In the genomic region with DNA sequence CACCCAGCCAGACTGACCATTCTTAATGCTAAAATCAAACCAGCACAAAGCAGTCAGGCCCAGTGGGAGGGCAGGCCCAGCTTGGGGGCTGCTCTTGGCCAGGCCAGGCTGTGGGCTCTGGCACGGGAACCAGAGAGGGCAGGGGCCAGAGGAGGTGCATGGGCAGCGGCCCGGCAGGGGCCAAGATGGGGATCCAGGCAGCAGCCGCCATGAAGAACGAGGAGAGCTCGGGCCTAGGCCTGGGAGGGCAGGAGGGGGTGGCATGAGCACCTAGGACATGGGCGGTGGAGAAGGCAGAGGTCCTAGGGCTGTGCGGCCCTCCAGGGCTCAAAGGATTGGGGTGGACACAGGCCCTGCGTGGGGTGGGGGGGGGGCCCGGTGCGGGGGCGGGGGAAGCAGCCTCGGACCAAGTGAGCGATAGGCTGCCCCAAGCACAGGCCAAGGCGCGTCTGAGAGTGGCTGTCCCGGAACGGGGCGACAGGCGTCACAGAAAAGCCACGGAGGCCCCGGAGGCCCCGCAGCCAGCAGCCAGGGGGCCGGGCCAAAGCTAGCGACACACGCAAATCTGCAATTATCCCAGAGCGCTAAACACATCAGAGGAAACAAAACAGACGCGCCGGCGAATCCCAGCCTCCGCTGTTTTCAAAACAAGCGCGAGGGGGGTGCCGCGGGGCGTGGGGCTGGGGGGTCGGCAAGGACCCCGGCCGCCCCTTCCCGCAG, we compare ENCODE assay signal across 9 cellular contexts. TPM values are rescaled to one million over a fixed set of nuclear protein-coding genes. Genes with fewer than 3 reads are reported as not detected.
A peak's percentile ranks its signal among the peaks of the same experiment; 100 is the strongest.
DNase-seq lines count a peak whose midpoint lies in the region; ATAC-seq and TF ChIP-seq lines count a peak whose summit lies in the region.
"Had no signal": no experiment of that assay in that cellular context is flagged by ENCODE, and none has a peak within 500 bp of the region (broad histone marks: within the 10 kb centered on the region; RNA-seq: fewer than 3 reads in every experiment).

No MANE protein-coding gene starts in this region.

- H3K27me3 ChIP-seq in HUES6 (ENCODE audit: control insufficient read depth, insufficient read depth, low read length) (no peaks in the 10 kb centered on the region), right lobe of liver (no peaks in the 10 kb centered on the region), thyroid gland (no peaks in the 10 kb centered on the region)

- H3K4me3 ChIP-seq in HUES6 (ENCODE audit: low read depth, low read length) (peak overlapping the region; percentile 54), coronary artery (peak overlapping the region; percentile 96), right lobe of liver (peak overlapping the region; percentile 51 to 75 (median 75)), thyroid gland (replicated peaks in 1 of 3) (peak overlapping the region in 1 of 3 donors; percentile 9)

- TF ChIP-seq POLR2A in right lobe of liver (IDR thresholded peaks at IDR 0.05), result no peak
- TF ChIP-seq POLR2A in thyroid gland (IDR thresholded peaks at IDR 0.05), result no peak

- TF ChIP-seq CTCF in coronary artery (IDR thresholded peaks at IDR 0.05) (no peak), right lobe of liver (IDR thresholded peaks at IDR 0.05) (no peak), thyroid gland (IDR thresholded peaks at IDR 0.05) (no peak)

- H3K36me3 ChIP-seq in HUES6 (ENCODE audit: control insufficient read depth, insufficient read depth, low read length) (no peaks in the 10 kb centered on the region), right lobe of liver (no peaks in the 10 kb centered on the region), thyroid gland (peaks cover 0 to 3% of the 10 kb centered on the region in 2 donors)

- intact Hi-C loops in right lobe of liver (cut with DNase I), result no loop called here
- intact Hi-C loops in thyroid gland (cut with DNase I), result no loop called here

- H3K9me3 ChIP-seq in HUES6 (ENCODE audit: control insufficient read depth, insufficient read depth, low read depth, low read length) (no peaks in the 10 kb centered on the region), right lobe of liver (no peaks in the 10 kb centered on the region), thyroid gland (no peaks in the 10 kb centered on the region)

- H3K27ac ChIP-seq in HUES6 (ENCODE audit: low read depth, low read length) (no peak overlapping the region), coronary artery (peak overlapping the region; percentile 83 to 98), right lobe of liver (peak overlapping the region in 2 of 3 donors; percentile 44 to 70), thyroid gland (peak overlapping the region; percentile 6 to 68 (median 51))

- H3K4me1 ChIP-seq in HUES6 (ENCODE audit: control insufficient read depth, insufficient read depth, low read length), result peaks cover 38% of the 10 kb centered on the region
- peaks cover 0 to 85% (median 39%) of the 10 kb centered on the region in 4 donors for H3K4me1 ChIP-seq in right lobe of liver
- peaks cover 97 to 100% of the 10 kb centered on the region in 2 donors for H3K4me1 ChIP-seq in thyroid gland

- peak in 1 of 4 donors; percentile 2 for ATAC-seq in right lobe of liver

- 6% methylated on average over 17 of the region's 41 CpGs for WGBS in right lobe of liver (ENCODE audit: insufficient coverage, low coverage, low lambda C conversion rate, missing lambda C conversion rate)
- 68 to 77% methylated on average over 23 to 33 of the region's 41 CpGs for WGBS in thyroid gland, 2 donors

- no peak for DNase-seq in coronary artery (ENCODE audit: low spot score)
- no peak for DNase-seq in right lobe of liver
- peak in 1 of 2 donors; percentile 30 for DNase-seq in thyroid gland
- no peak for DNase-seq in COLO829 (ENCODE audit: low spot score)
- no peak for DNase-seq in NCI-H146 (lab: John Stamatoyannopoulos, UW)
- DNase-seq in activated CD8-positive, alpha-beta memory T cell treated with anti-CD3 and anti-CD28 coated beads for 24 hours, result no peak
- no peak for DNase-seq in NCI-H510A treated with DMSO at 0.1 percent for 48 hours (lab: John Stamatoyannopoulos, UW)
- DNase-seq: NCI-H2081 had no signal

- H3K9ac ChIP-seq in HUES6 (ENCODE audit: low read length), result no peak overlapping the region

RNA-seq across cellular contexts. Expression of gene PLXNB2, which starts 8.3 kb away (rescaled TPM):
- total RNA-seq in right lobe of liver (100 to 1,000 TPM; 154 to 181 (median 161) TPM), thyroid gland (100 to 1,000 TPM; 143 to 266 (median 215) TPM)

RNA-seq across cellular contexts. Expression of gene DENND6B, which starts 27.7 kb away (rescaled TPM):
- total RNA-seq in right lobe of liver (1 to 10 TPM in 5 of 6 experiments, under 1 TPM in 1; 0.98 to 4.1 (median 1.9) TPM), thyroid gland (10 to 100 TPM in 2 of 4 donors, 1 to 10 TPM in 2; 4.3 to 14.3 (median 9.3) TPM)

RNA-seq across cellular contexts. Expression of gene MAPK11, which starts 28.9 kb away (rescaled TPM):
- total RNA-seq in right lobe of liver (1 to 10 TPM; 1.7 to 6.4 (median 2.5) TPM), thyroid gland (1 to 10 TPM; 2.8 to 4.7 (median 4.0) TPM)

RNA-seq across cellular contexts. Expression of gene MAPK12, which starts 37.6 kb away (rescaled TPM):
- 1 to 10 TPM; 2.1 to 7.6 (median 3.6) TPM for total RNA-seq in right lobe of liver
- total RNA-seq in thyroid gland, result 1 to 10 TPM; 3.1 to 5.1 (median 3.7) TPM

RNA-seq across cellular contexts. Expression of gene PPP6R2, which starts 44.0 kb away (rescaled TPM):
- total RNA-seq in right lobe of liver (10 to 100 TPM; 38.3 to 80.3 (median 54.4) TPM), thyroid gland (100 to 1,000 TPM in 1 of 4 donors, 10 to 100 TPM in 3; 65.7 to 103 (median 74.0) TPM)
